21 cellular contexts compared by ENCODE assay signal in genomic region chr6:1870902-1871301, GRCh38.
A peak's percentile ranks its signal among the peaks of the same experiment; 100 is the strongest.
DNase-seq lines count a peak whose midpoint lies in the region; ATAC-seq and TF ChIP-seq lines count a peak whose summit lies in the region.
"Had no signal": no experiment of that assay in that cellular context is flagged by ENCODE, and none has a peak within 500 bp of the region (broad histone marks: within the 10 kb centered on the region; RNA-seq: fewer than 3 reads in every experiment).

No MANE protein-coding gene starts in this region.

- no peaks in the 10 kb centered on the region for H3K36me3 Mint-ChIP-seq in endodermal cell (ENCODE audit: low read depth)
- H3K36me3 Mint-ChIP-seq in nephron (ENCODE audit: low read depth), result no peaks in the 10 kb centered on the region

- H3K27ac ChIP-seq in endodermal cell (ENCODE audit: low read depth, low read length) (no peak overlapping the region), gastrocnemius medialis (no peak overlapping the region)
- H3K27ac ChIP-seq: SJCRH30 had no signal

- no peak for ATAC-seq in esophagus mucosa
- no peak for ATAC-seq in gastrocnemius medialis

- H3K4me3 Mint-ChIP-seq in endodermal cell (no peak overlapping the region), nephron (peak overlapping the region in 1 of 3 experiments; percentile 17)
- H3K4me3 Mint-ChIP-seq: CD4-positive, CD25-positive, alpha-beta regulatory T cell; HFFc6 had no signal

- peaks cover 47% of the 10 kb centered on the region for H3K4me1 Mint-ChIP-seq in endodermal cell
- peaks cover 57% of the 10 kb centered on the region for H3K4me1 Mint-ChIP-seq in nephron

- in situ Hi-C loops in gastrocnemius medialis (cut with MboI; ENCODE audit: low sequenced_read_pairs in 4 of 4), result no loop called here

- TF ChIP-seq POLR2A in gastrocnemius medialis (IDR thresholded peaks at IDR 0.05), result no peak

- H3K27ac Mint-ChIP-seq in endodermal cell (no peak overlapping the region), nephron (peak overlapping the region; percentile 15 to 83 (median 77))
- H3K27ac Mint-ChIP-seq: CD4-positive, CD25-positive, alpha-beta regulatory T cell; HFFc6 had no signal

- H3K4me3 ChIP-seq in endodermal cell (ENCODE audit: low read length) (no peak overlapping the region), gastrocnemius medialis (no peak overlapping the region)
- H3K4me3 ChIP-seq: SJCRH30 had no signal

- 43 to 58% methylated on average over 1 to 5 of the region's 5 CpGs for WGBS in endodermal cell (ENCODE audit: insufficient coverage in 1 of 2, insufficient read length in 1 of 2), 2 experiments

- TF ChIP-seq CTCF in endodermal cell (conservative IDR thresholded peaks at IDR 0.05) (no peak), nephron (IDR thresholded peaks at IDR 0.05; ENCODE audit: unreplicated experiment in 3 of 3) (no peak), gastrocnemius medialis (IDR thresholded peaks at IDR 0.05 in 4 of 5, conservative IDR thresholded peaks at IDR 0.05 in 1 of 5) (no peak)

- DNase-seq in ELF-1 (ENCODE audit: low read depth, low spot score) (peak; percentile 40), NCI-H69 (lab: John Stamatoyannopoulos, UW) (peak; percentile 59), endodermal cell (peak; percentile 67), hepatic stellate cell (ENCODE audit: low spot score) (no peak), gastrocnemius medialis (no peak), medulla oblongata (ENCODE audit: extremely low spot score) (no peak)
- DNase-seq: BE2C; CD4-positive, CD25-positive, alpha-beta regulatory T cell; COR-L47; DMS 273 treated with DMSO at 0.1 percent for 48 hours; GF-D8; HFFc6; KG1; NCI-H1105 treated with DMSO at 0.1 percent for 48 hours; NCI-H1694; NCI-H2081 treated with DMSO at 0.1 percent for 48 hours; NCI-H446 treated with DMSO at 0.1 percent for 48 hours; NCI-H748 treated with DMSO at 0.1 percent for 48 hours; SJCRH30 had no signal

- H3K9ac ChIP-seq in endodermal cell (ENCODE audit: extremely low read depth, low read length, poor library complexity, severe bottlenecking), result no peak overlapping the region

- peaks cover 13% of the 10 kb centered on the region for H3K4me1 ChIP-seq in endodermal cell (ENCODE audit: control insufficient read depth, insufficient read depth, low read length)
- no peaks in the 10 kb centered on the region for H3K4me1 ChIP-seq in gastrocnemius medialis

- H3K9me3 Mint-ChIP-seq in endodermal cell, result no peaks in the 10 kb centered on the region
- no peaks in the 10 kb centered on the region for H3K9me3 Mint-ChIP-seq in nephron
- H3K9me3 Mint-ChIP-seq: CD4-positive, CD25-positive, alpha-beta regulatory T cell; HFFc6 had no signal

- H3K27me3 Mint-ChIP-seq in endodermal cell (ENCODE audit: insufficient read depth) (no peaks in the 10 kb centered on the region), nephron (ENCODE audit: low read depth) (peaks cover 64% of the 10 kb centered on the region)
- H3K27me3 Mint-ChIP-seq: CD4-positive, CD25-positive, alpha-beta regulatory T cell had no signal

- H3K36me3 ChIP-seq in endodermal cell (ENCODE audit: control insufficient read depth, insufficient read depth, low read length) (no peaks in the 10 kb centered on the region), gastrocnemius medialis (no peaks in the 10 kb centered on the region)
- H3K36me3 ChIP-seq: BE2C, SJCRH30 had no signal

- H3K9me3 ChIP-seq in endodermal cell (ENCODE audit: control insufficient read depth, low read length) (no peaks in the 10 kb centered on the region), gastrocnemius medialis (no peaks in the 10 kb centered on the region)
- H3K9me3 ChIP-seq: BE2C, SJCRH30 had no signal

- H3K27me3 ChIP-seq in endodermal cell (ENCODE audit: control insufficient read depth, insufficient read depth, low read length, poor library complexity, severe bottlenecking), result no peaks in the 10 kb centered on the region
- no peaks in the 10 kb centered on the region for H3K27me3 ChIP-seq in gastrocnemius medialis
- H3K27me3 ChIP-seq: BE2C, SJCRH30 had no signal

- intact Hi-C loops in gastrocnemius medialis (cut with DNase I; ENCODE audit: low total_unique reads), result no loop called here

Comparison
In these comparisons a context has a peak if more than half of its experiments do, and no peak if none do; other contexts are left out.
1. DNase-seq: peak in ELF-1 (single experiment), NCI-H69 (single experiment) and endodermal cell (single experiment); none in hepatic stellate cell (single experiment), gastrocnemius medialis (0 of 2) and medulla oblongata (single experiment).